In the genomic region with DNA sequence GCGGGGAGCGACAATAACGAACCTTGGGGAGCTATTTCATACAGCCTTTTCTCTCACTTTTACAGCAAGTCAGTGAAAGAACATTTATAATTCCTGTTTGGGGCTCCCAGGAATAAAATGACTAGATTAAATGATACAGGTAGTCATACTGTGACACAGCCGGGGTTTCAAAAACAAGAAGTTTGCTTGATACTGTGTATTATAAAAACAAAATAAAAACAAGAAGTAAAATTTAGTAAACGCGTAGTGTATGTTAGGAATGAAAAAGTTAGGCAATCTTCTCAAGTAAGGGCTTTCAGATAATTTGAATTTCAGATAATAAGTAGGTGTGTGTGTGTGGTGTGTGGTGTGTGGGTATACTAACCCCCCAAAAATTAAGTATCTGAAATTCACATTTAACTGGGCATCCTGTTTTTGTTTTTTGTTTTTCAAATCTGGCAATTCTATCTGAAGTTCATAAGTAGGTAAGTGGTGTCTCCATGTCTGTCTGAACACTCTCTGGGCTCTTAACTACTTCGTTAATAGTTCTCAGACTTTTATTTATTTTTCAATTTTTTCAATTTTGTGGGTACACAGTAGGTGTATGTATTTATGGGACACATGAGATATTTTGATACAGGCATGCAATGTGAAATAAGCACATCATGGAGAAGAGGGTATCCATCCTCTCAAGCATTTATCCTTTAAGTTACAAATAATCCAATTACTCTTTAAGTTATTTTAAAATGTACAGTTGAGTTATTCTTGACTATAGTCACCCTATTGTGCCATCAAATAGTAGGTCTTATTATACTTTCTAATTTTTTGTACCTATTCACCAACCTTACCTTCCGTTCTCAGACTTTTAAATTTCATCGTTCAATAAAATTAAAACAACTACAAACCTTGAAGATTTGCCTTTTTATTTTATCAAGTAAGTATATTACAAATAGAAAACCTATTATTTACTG, we compare ENCODE assay signal across 1 cellular context.
TF ChIP-seq lines count a peak whose summit lies in the region.

No MANE protein-coding gene starts in this region.

TF ChIP-seq in neural cell, 6 proteins besides CTCF, POLR2A, EP300 and RAD21 (continued from another document):
- TF ChIP-seq, protein P1, sequence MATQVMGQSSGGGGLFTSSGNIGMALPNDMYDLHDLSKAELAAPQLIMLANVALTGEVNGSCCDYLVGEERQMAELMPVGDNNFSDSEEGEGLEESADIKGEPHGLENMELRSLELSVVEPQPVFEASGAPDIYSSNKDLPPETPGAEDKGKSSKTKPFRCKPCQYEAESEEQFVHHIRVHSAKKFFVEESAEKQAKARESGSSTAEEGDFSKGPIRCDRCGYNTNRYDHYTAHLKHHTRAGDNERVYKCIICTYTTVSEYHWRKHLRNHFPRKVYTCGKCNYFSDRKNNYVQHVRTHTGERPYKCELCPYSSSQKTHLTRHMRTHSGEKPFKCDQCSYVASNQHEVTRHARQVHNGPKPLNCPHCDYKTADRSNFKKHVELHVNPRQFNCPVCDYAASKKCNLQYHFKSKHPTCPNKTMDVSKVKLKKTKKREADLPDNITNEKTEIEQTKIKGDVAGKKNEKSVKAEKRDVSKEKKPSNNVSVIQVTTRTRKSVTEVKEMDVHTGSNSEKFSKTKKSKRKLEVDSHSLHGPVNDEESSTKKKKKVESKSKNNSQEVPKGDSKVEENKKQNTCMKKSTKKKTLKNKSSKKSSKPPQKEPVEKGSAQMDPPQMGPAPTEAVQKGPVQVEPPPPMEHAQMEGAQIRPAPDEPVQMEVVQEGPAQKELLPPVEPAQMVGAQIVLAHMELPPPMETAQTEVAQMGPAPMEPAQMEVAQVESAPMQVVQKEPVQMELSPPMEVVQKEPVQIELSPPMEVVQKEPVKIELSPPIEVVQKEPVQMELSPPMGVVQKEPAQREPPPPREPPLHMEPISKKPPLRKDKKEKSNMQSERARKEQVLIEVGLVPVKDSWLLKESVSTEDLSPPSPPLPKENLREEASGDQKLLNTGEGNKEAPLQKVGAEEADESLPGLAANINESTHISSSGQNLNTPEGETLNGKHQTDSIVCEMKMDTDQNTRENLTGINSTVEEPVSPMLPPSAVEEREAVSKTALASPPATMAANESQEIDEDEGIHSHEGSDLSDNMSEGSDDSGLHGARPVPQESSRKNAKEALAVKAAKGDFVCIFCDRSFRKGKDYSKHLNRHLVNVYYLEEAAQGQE (IDR thresholded peaks at IDR 0.05; ENCODE audit: borderline replicate concordance), result no peak
- no peak for TF ChIP-seq SMC3 (conservative IDR thresholded peaks at IDR 0.05; ENCODE audit: poor library complexity)
- no peak for TF ChIP-seq EZH2 (IDR thresholded peaks at IDR 0.05; ENCODE audit: borderline replicate concordance, insufficient read depth, low read length, poor library complexity, severe bottlenecking)
- no peak for TF ChIP-seq TAF1 (IDR thresholded peaks at IDR 0.05; ENCODE audit: low read depth)
- TF ChIP-seq POLR2AphosphoS5 (IDR thresholded peaks at IDR 0.05), result no peak
TF ChIP-seq in neural cell: peak in this region for 0.
